10 cellular contexts compared by ENCODE assay signal in genomic region chr5:172186114-172186695, GRCh38. TPM values are rescaled to one million over a fixed set of nuclear protein-coding genes. Genes with fewer than 3 reads are reported as not detected.
DNase-seq lines count a peak whose midpoint lies in the region; ATAC-seq and TF ChIP-seq lines count a peak whose summit lies in the region.
"Had no signal": no experiment of that assay in that cellular context is flagged by ENCODE, and none has a peak within 500 bp of the region (broad histone marks: within the 10 kb centered on the region; RNA-seq: fewer than 3 reads in every experiment).

No MANE protein-coding gene starts in this region.

- H3K4me1 ChIP-seq in left lung (peaks cover 11 to 62% of the 10 kb centered on the region in 2 donors), stomach (peaks cover 6 to 65% (median 39%) of the 10 kb centered on the region in 4 donors)

- intact Hi-C loops in left lung (cut with DNase I): loop anchor here (5.0 to 10.0 kb wide), 2 partner anchors 71 to 79 kb away; no protein-coding TSS in a partner anchor
- intact Hi-C loops in stomach (cut with DNase I; ENCODE audit: low total_unique reads): no loop called here

- peak overlapping the region; percentile 90 for H3K27ac Mint-ChIP-seq in activated CD8-positive, alpha-beta memory T cell treated with anti-CD3 and anti-CD28 coated beads, Interleukin-2, amount 10 ng/mL, durations not matched to agents 7 days and 5 days
- H3K27ac Mint-ChIP-seq in activated naive CD4-positive, alpha-beta T cell treated with anti-CD3 and anti-CD28 coated beads, Interleukin-2, amount 50 U/mL, for 72 hours: peak overlapping the region; percentile 94 to 95

- no peaks in the 10 kb centered on the region for H3K27me3 Mint-ChIP-seq in activated CD8-positive, alpha-beta memory T cell treated with anti-CD3 and anti-CD28 coated beads, Interleukin-2, amount 10 ng/mL, durations not matched to agents 7 days and 5 days

- ATAC-seq in activated CD8-positive, alpha-beta memory T cell treated with anti-CD3 and anti-CD28 coated beads, Interleukin-2, amount 10 ng/mL, durations not matched to agents 7 days and 5 days: no peak
- ATAC-seq in activated naive CD4-positive, alpha-beta T cell treated with anti-CD3 and anti-CD28 coated beads, Interleukin-2, amount 50 U/mL, for 72 hours: no peak
- ATAC-seq in left lung: no peak

- peak overlapping the region; percentile 84 to 99 for H3K27ac ChIP-seq in left lung
- H3K27ac ChIP-seq in stomach: peak overlapping the region; percentile 9 to 98 (median 93)
- H3K27ac ChIP-seq: C4-2B had no signal

- DNase-seq in activated CD8-positive, alpha-beta memory T cell treated with anti-CD3 and anti-CD28 coated beads, Interleukin-2, amount 10 ng/mL, durations not matched to agents 7 days and 5 days: no peak
- DNase-seq in activated CD8-positive, alpha-beta memory T cell treated with anti-CD3 and anti-CD28 coated beads, Interleukin-2, amount 50 U/mL, for 4 hours: no peak
- no peak for DNase-seq in activated naive CD4-positive, alpha-beta T cell treated with anti-CD3 and anti-CD28 coated beads, Interleukin-2, amount 50 U/mL, for 72 hours (ENCODE audit: low spot score in 2 of 2)
- DNase-seq in left lung (no peak), stomach (no peak), erythroblast (lab: John Stamatoyannopoulos, UW) (no peak), NCI-H345 (lab: John Stamatoyannopoulos, UW) (no peak)
- DNase-seq in stimulated activated CD4-positive, alpha-beta T cell treated with anti-CD3 and anti-CD28 coated beads, Interleukin-2, amount 100 ng/mL, for 48 hours: no peak

- H3K4me3 ChIP-seq in left lung (peak overlapping the region; percentile 87 to 96), stomach (peak overlapping the region; percentile 87 to 96 (median 93))
- H3K4me3 ChIP-seq: K562 had no signal

- peaks cover 44% of the 10 kb centered on the region for H3K4me1 Mint-ChIP-seq in activated CD8-positive, alpha-beta memory T cell treated with anti-CD3 and anti-CD28 coated beads, Interleukin-2, amount 10 ng/mL, durations not matched to agents 7 days and 5 days

- H3K36me3 ChIP-seq in left lung: peaks cover 0 to 7% of the 10 kb centered on the region in 2 donors
- H3K36me3 ChIP-seq in stomach: peaks cover 0 to 1% (median 0%) of the 10 kb centered on the region in 4 donors

- no peaks in the 10 kb centered on the region for H3K27me3 ChIP-seq in left lung
- H3K27me3 ChIP-seq in stomach: no peaks in the 10 kb centered on the region

- no peak for TF ChIP-seq CTCF in left lung (IDR thresholded peaks at IDR 0.05)
- TF ChIP-seq CTCF in stomach (IDR thresholded peaks at IDR 0.05): no peak

- CTCF ChIA-PET in activated CD8-positive, alpha-beta memory T cell treated with anti-CD3 and anti-CD28 coated beads, Interleukin-2, amount 10 ng/mL, durations not matched to agents 7 days and 5 days (lab: Charles Lee): interaction anchor here (1.0 to 10.6 kb wide), 9 partner anchors 11 to 529 kb away, joined by 3 to 257 read pairs (median 4); partner anchors contain the start of gene FBXW11

- 75 to 81% (median 77%) methylated on average over 13 of the region's 13 CpGs for WGBS in stomach, 5 donors

- H3K9me3 ChIP-seq in left lung (no peaks in the 10 kb centered on the region), stomach (no peaks in the 10 kb centered on the region)

- H3K9me3 Mint-ChIP-seq in activated CD8-positive, alpha-beta memory T cell treated with anti-CD3 and anti-CD28 coated beads, Interleukin-2, amount 10 ng/mL, durations not matched to agents 7 days and 5 days (ENCODE audit: low read depth): no peaks in the 10 kb centered on the region
- H3K9me3 Mint-ChIP-seq in activated naive CD4-positive, alpha-beta T cell treated with anti-CD3 and anti-CD28 coated beads, Interleukin-2, amount 50 U/mL, for 72 hours: no peaks in the 10 kb centered on the region

- no peak for TF ChIP-seq EP300 in stomach (IDR thresholded peaks at IDR 0.05)

- peak overlapping the region; percentile 94 for H3K4me3 Mint-ChIP-seq in activated CD8-positive, alpha-beta memory T cell treated with anti-CD3 and anti-CD28 coated beads, Interleukin-2, amount 10 ng/mL, durations not matched to agents 7 days and 5 days

- no peak for TF ChIP-seq POLR2A in stomach (IDR thresholded peaks at IDR 0.05)
- no peak for TF ChIP-seq POLR2A in erythroblast (IDR thresholded peaks at IDR 0.05; ENCODE audit: low read length)

- peaks cover 53% of the 10 kb centered on the region for H3K36me3 Mint-ChIP-seq in activated CD8-positive, alpha-beta memory T cell treated with anti-CD3 and anti-CD28 coated beads, Interleukin-2, amount 10 ng/mL, durations not matched to agents 7 days and 5 days
- peaks cover 8 to 13% of the 10 kb centered on the region in 2 donors for H3K36me3 Mint-ChIP-seq in activated naive CD4-positive, alpha-beta T cell treated with anti-CD3 and anti-CD28 coated beads, Interleukin-2, amount 50 U/mL, for 72 hours

RNA-seq across cellular contexts. Expression of gene STK10, which starts 1.8 kb away (rescaled TPM):
- 100 to 1,000 TPM; 223 to 327 TPM for total RNA-seq in activated CD8-positive, alpha-beta memory T cell treated with anti-CD3 and anti-CD28 coated beads, Interleukin-2, amount 10 ng/mL, durations not matched to agents 7 days and 5 days
- 10 to 100 TPM; 42.9 to 92.2 TPM for total RNA-seq in activated naive CD4-positive, alpha-beta T cell treated with anti-CD3 and anti-CD28 coated beads, Interleukin-2, amount 50 U/mL, for 72 hours
- 10 to 100 TPM; 33.6 to 83.2 TPM for total RNA-seq in left lung
- 10 to 100 TPM in 4 of 5 donors, 1 to 10 TPM in 1; 7.1 to 86.6 (median 29.8) TPM for total RNA-seq in stomach
- polyA plus RNA-seq in stomach: 1 to 10 TPM; 6.6 to 8.2 (median 6.9) TPM

RNA-seq across cellular contexts. Expression of gene EFCAB9, which starts 7.8 kb away (rescaled TPM):
- total RNA-seq in activated CD8-positive, alpha-beta memory T cell treated with anti-CD3 and anti-CD28 coated beads, Interleukin-2, amount 10 ng/mL, durations not matched to agents 7 days and 5 days: not detected
- not detected for total RNA-seq in activated naive CD4-positive, alpha-beta T cell treated with anti-CD3 and anti-CD28 coated beads, Interleukin-2, amount 50 U/mL, for 72 hours
- total RNA-seq in left lung (not detected), stomach (not detected)
- polyA plus RNA-seq in stomach: not detected
- total RNA-seq: K562 had no signal
- polyA plus RNA-seq: K562 had no signal
